14 cellular contexts compared by ENCODE assay signal in the genomic region with DNA sequence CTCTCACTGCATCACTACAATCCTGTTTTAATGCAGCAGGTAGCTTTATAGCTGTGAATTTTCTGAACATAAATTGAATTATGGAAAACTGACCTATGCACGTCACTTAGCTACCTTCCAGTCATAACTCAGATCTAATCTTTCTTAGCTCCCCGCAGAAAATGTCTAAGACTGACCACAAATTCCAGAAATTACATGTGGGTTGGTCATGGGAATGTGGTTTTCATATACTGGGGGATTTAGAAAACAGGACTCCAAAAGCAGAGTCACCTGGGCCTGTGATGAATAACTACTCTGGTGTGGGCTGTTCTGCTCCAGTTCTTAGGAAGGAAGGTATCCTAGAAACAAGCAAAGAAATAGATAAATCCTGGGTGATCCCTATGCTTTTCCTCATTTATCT.
DNase-seq lines count a peak whose midpoint lies in the region; TF ChIP-seq lines count a peak whose summit lies in the region.
"Had no signal": no experiment of that assay in that cellular context is flagged by ENCODE, and none has a peak within 500 bp of the region (broad histone marks: within the 10 kb centered on the region; RNA-seq: fewer than 3 reads in every experiment).

No MANE protein-coding gene starts in this region.

- BruUV-seq in A673 (replicated peaks; lab: Mats Ljungman, UMichigan) = no TSS peak

- H3K9me3 ChIP-seq in SK-N-SH (no peaks in the 10 kb centered on the region), skeletal muscle satellite cell (replicated peaks; ENCODE audit: low read length) (no peaks in the 10 kb centered on the region), A673 (ENCODE audit: low read depth, low read length, poor library complexity, severe bottlenecking) (no peaks in the 10 kb centered on the region)

- H3K9ac ChIP-seq in SK-N-SH (no peak overlapping the region), skeletal muscle satellite cell (ENCODE audit: low read depth, low read length) (peak overlapping the region; percentile 46)

- TF ChIP-seq CTCF in HFF-Myc (IDR thresholded peaks at IDR 0.05; ENCODE audit: low read depth, low read length, missing control alignments) (no peak), SK-N-SH (IDR thresholded peaks at IDR 0.05) (no peak), fibroblast of pulmonary artery (IDR thresholded peaks at IDR 0.05; ENCODE audit: low read length, missing control alignments) (no peak), A673 (conservative IDR thresholded peaks at IDR 0.05; ENCODE audit: low read depth, low read length) (no peak)

- H3K36me3 ChIP-seq in SK-N-SH (replicated peaks in 1 of 2; ENCODE audit: control insufficient read depth in 1 of 2, insufficient read depth in 2 of 2, low read length in 1 of 2) = no peaks in the 10 kb centered on the region
- H3K36me3 ChIP-seq in skeletal muscle satellite cell (ENCODE audit: insufficient read depth, low read length) = no peaks in the 10 kb centered on the region
- H3K36me3 ChIP-seq in A673 (ENCODE audit: insufficient read depth, low read length, poor library complexity, severe bottlenecking) = no peaks in the 10 kb centered on the region

- 0% methylated on average over 2 of the region's 2 CpGs for WGBS in SK-N-SH (ENCODE audit: low lambda C conversion rate)

- CTCF ChIA-PET in SK-N-SH (lab: Yijun Ruan, JAX) (no interaction called here), A673 (lab: Charles Lee) (no interaction called here)

- H3K4me2 ChIP-seq in SK-N-SH = 0 out of 2 replicates have a peak overlapping the region, but pooled peaks have one; percentile 34
- peak overlapping the region; percentile 48 for H3K4me2 ChIP-seq in skeletal muscle satellite cell (ENCODE audit: low read length)

- TF ChIP-seq EP300 in SK-N-SH (IDR thresholded peaks at IDR 0.05; ENCODE audit: borderline replicate concordance in 1 of 2, low read depth in 1 of 2, low read length in 1 of 2) = peak in 1 of 2 experiments; percentile 84; a peak in 2 of 4 replicates

- TF ChIP-seq RAD21 in SK-N-SH (IDR thresholded peaks at IDR 0.05; ENCODE audit: low read length) = no peak

- H3K9me2 ChIP-seq in SK-N-SH = no peaks in the 10 kb centered on the region

- H4K20me1 ChIP-seq in SK-N-SH (ENCODE audit: insufficient read depth) = no peaks in the 10 kb centered on the region

- H3K27ac ChIP-seq in SK-N-SH (ENCODE audit: low read depth in 2 of 2, low read length in 1 of 2) = peak overlapping the region in 1 of 2 experiments; percentile 43; a peak in 2 of 4 replicates
- H3K27ac ChIP-seq in A673 (ENCODE audit: low read depth, low read length, poor library complexity, severe bottlenecking) = no peak overlapping the region

- H3F3A ChIP-seq in SK-N-SH (replicated peaks; ENCODE audit: insufficient read depth) = peaks cover 3% of the 10 kb centered on the region

- DNase-seq in HFF-Myc (ENCODE audit: extremely low read depth, low read depth) (peak; percentile 69), SK-N-SH (no peak), fibroblast of pulmonary artery (ENCODE audit: low read depth) (peak; percentile 78), MV-4-11 (lab: John Stamatoyannopoulos, UW) (no peak), anterior cingulate cortex (lab: John Stamatoyannopoulos, UW) (no peak), NCI-H2171 treated with DMSO at 0.1 percent for 48 hours (lab: John Stamatoyannopoulos, UW) (no peak), A673 (ENCODE audit: low spot score) (no peak)
- DNase-seq: activated CD4-positive, alpha-beta T cell treated with anti-CD3 and anti-CD28 coated beads, Interleukin-2, amount 50 U/mL, for 1 hour; activated effector memory CD4-positive, alpha-beta T cell treated with Interleukin-2 at 50 U/mL for 16 hours; cerebellar nuclear complex; DMS153; NCI-H1105; posterior cingulate gyrus had no signal

- H3K27me3 ChIP-seq in SK-N-SH (ENCODE audit: insufficient read depth) (no peaks in the 10 kb centered on the region; the same call in 1 of the 2 replicates), skeletal muscle satellite cell (ENCODE audit: control insufficient read depth, insufficient read depth, low read length) (no peaks in the 10 kb centered on the region), A673 (replicated peaks; ENCODE audit: insufficient read depth, low read depth, low read length, poor library complexity) (no peaks in the 10 kb centered on the region)

- no peak overlapping the region for H3K4me3 ChIP-seq in HFF-Myc (replicated peaks; ENCODE audit: low read depth, low read length)
- H3K4me3 ChIP-seq in SK-N-SH (ENCODE audit: low read depth in 2 of 2, low read length in 1 of 2) = no peak overlapping the region
- no peak overlapping the region for H3K4me3 ChIP-seq in fibroblast of pulmonary artery (replicated peaks; ENCODE audit: low read depth, low read length)
- no peak overlapping the region for H3K4me3 ChIP-seq in skeletal muscle satellite cell (ENCODE audit: low read length)
- no peak overlapping the region for H3K4me3 ChIP-seq in A673 (ENCODE audit: low read depth, low read length, poor library complexity, severe bottlenecking)

- POLR2A ChIA-PET in SK-N-SH (lab: Yijun Ruan, JAX) (no interaction called here), A673 (lab: Charles Lee; ENCODE audit: low non-redundant PET) (no interaction called here)

- no peak overlapping the region for H2AFZ ChIP-seq in SK-N-SH (ENCODE audit: low read depth)

- H3K4me1 ChIP-seq in SK-N-SH (ENCODE audit: control insufficient read depth in 1 of 2, insufficient read depth in 2 of 2, low read depth in 1 of 2, low read length in 1 of 2) (no peaks in the 10 kb centered on the region; a peak in 1 of 4 replicates), skeletal muscle satellite cell (ENCODE audit: control insufficient read depth, insufficient read depth, low read length) (peaks cover 23% of the 10 kb centered on the region), A673 (ENCODE audit: insufficient read depth, low read length, poor library complexity, severe bottlenecking) (no peaks in the 10 kb centered on the region)

- no peaks in the 10 kb centered on the region for H3K79me2 ChIP-seq in SK-N-SH (ENCODE audit: insufficient read depth)

- intact Hi-C loops in A673 (cut with micrococcal nuclease; ENCODE audit: unreplicated experiment) = no loop called here

TF ChIP-seq in SK-N-SH, 30 proteins besides CTCF, POLR2A, EP300 and RAD21 (continues in another document):
- TF ChIP-seq FOXJ3 (CRISPR knock-in tag; IDR thresholded peaks at IDR 0.05) (no peak), REST (IDR thresholded peaks at IDR 0.05; ENCODE audit: low read depth, low read length) (no peak), RXRA (IDR thresholded peaks at IDR 0.05; ENCODE audit: borderline replicate concordance, low read depth) (no peak), JUND (IDR thresholded peaks at IDR 0.05) (peak; percentile 88), IRF3 (IDR thresholded peaks at IDR 0.05; ENCODE audit: low read depth, low read length) (no peak), NFIC (IDR thresholded peaks at IDR 0.05; ENCODE audit: borderline replicate concordance) (peak; percentile 42), POLR2AphosphoS5 (IDR thresholded peaks at IDR 0.05; ENCODE audit: low read depth, low read length) (peak; percentile 66; the same call in 1 of the 2 replicates), ELF1 (IDR thresholded peaks at IDR 0.05) (no peak), TAF1 (IDR thresholded peaks at IDR 0.05; ENCODE audit: borderline replicate concordance, low read depth, low read length) (no peak), TEAD4 (IDR thresholded peaks at IDR 0.05; ENCODE audit: borderline replicate concordance, insufficient read depth) (peak; percentile 94), TCF12 (IDR thresholded peaks at IDR 0.05) (peak; percentile 91)
- TF ChIP-seq, protein P1, sequence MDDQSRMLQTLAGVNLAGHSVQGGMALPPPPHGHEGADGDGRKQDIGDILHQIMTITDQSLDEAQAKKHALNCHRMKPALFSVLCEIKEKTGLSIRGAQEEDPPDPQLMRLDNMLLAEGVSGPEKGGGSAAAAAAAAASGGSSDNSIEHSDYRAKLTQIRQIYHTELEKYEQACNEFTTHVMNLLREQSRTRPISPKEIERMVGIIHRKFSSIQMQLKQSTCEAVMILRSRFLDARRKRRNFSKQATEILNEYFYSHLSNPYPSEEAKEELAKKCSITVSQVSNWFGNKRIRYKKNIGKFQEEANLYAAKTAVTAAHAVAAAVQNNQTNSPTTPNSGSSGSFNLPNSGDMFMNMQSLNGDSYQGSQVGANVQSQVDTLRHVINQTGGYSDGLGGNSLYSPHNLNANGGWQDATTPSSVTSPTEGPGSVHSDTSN (IDR thresholded peaks at IDR 0.05) = peak; percentile 89

Comparison
In these comparisons a context has a peak if more than half of its experiments do, and no peak if none do; other contexts are left out.
1. DNase-seq: peak in HFF-Myc (single experiment) and fibroblast of pulmonary artery (single experiment); none in SK-N-SH (single experiment), MV-4-11 (single experiment), anterior cingulate cortex (0 of 58), NCI-H2171 treated with DMSO at 0.1 percent for 48 hours (single experiment) and A673 (single experiment).